In the genomic region with DNA sequence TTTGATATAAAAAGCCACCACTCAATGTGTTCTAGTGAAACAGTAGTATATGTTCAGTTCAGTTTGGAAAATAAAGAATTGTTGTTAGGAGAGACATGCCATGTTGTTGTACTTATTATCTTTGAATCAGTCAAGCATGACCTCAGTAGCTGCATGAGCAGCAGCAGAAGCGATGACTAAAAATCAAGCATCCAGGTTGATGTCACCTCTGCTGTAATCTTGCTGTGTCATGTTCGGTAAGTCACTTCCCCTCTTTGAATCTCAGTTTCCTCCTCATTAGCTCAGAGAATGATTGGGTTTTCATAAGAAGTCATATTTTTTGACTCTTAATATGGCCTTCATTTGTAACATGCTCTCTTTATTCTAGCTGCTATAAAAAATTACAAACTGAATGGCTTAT, we compare ENCODE assay signal across 10 cellular contexts.
DNase-seq lines count a peak whose midpoint lies in the region; ATAC-seq and TF ChIP-seq lines count a peak whose summit lies in the region.
"Had no signal": no experiment of that assay in that cellular context is flagged by ENCODE, and none has a peak within 500 bp of the region (broad histone marks: within the 10 kb centered on the region; RNA-seq: fewer than 3 reads in every experiment).

No MANE protein-coding gene starts in this region.

- ATAC-seq in GM21576 (IDR thresholded peaks at IDR 0.05; ENCODE audit: unreplicated experiment): peak; percentile 71
- ATAC-seq in effector memory CD8-positive, alpha-beta T cell (replicated peaks): no peak

- H3K4me1 Mint-ChIP-seq in effector memory CD8-positive, alpha-beta T cell (ENCODE audit: low read depth in 2 of 2): peaks cover 0 to 3% of the 10 kb centered on the region in 2 donors
- H3K4me1 Mint-ChIP-seq: H9 had no signal

- no peak overlapping the region for H3K27ac Mint-ChIP-seq in effector memory CD8-positive, alpha-beta T cell

- peak; percentile 13 for DNase-seq in GM13977 (ENCODE audit: low spot score)
- DNase-seq in NCI-H460 (ENCODE audit: extremely low read depth, low read depth): peak; percentile 66
- peak; percentile 67 for DNase-seq in glomerular endothelial cell (ENCODE audit: extremely low read depth, low read depth, low spot score)
- no peak for DNase-seq in central memory CD4-positive, alpha-beta T cell
- no peak for DNase-seq in inferior parietal cortex (ENCODE audit: extremely low spot score)
- no peak for DNase-seq in NCI-H226
- no peak for DNase-seq in effector memory CD8-positive, alpha-beta T cell
- DNase-seq: activated gamma-delta T cell, H9 had no signal

- H3K4me3 Mint-ChIP-seq in effector memory CD8-positive, alpha-beta T cell: no peak overlapping the region
- H3K4me3 Mint-ChIP-seq: H9 had no signal

- H3K9me3 Mint-ChIP-seq in effector memory CD8-positive, alpha-beta T cell: peaks cover 0 to 7% of the 10 kb centered on the region in 2 donors
- H3K9me3 Mint-ChIP-seq: H9 had no signal

- TF ChIP-seq CTCF in GM13977 (IDR thresholded peaks at IDR 0.05; ENCODE audit: extremely low read depth, insufficient read depth, missing control alignments): no peak

- in situ Hi-C loops in GM13977 (cut with MboI; ENCODE audit: low pct_unique_long_range_greater_than_20kb, low sequenced_read_pairs, unreplicated experiment): no loop called here

- no peaks in the 10 kb centered on the region for H3K36me3 Mint-ChIP-seq in effector memory CD8-positive, alpha-beta T cell (ENCODE audit: insufficient read depth)

- H3K27me3 Mint-ChIP-seq in effector memory CD8-positive, alpha-beta T cell: no peaks in the 10 kb centered on the region

Comparison
In these comparisons a context has a peak if more than half of its experiments do, and no peak if none do; other contexts are left out.
1. DNase-seq: peak in GM13977 (single experiment), NCI-H460 (single experiment) and glomerular endothelial cell (single experiment); none in central memory CD4-positive, alpha-beta T cell (single experiment), inferior parietal cortex (single experiment), NCI-H226 (single experiment) and effector memory CD8-positive, alpha-beta T cell (0 of 3).